ENCODE assay signal across 30 cellular contexts in the genomic region with DNA sequence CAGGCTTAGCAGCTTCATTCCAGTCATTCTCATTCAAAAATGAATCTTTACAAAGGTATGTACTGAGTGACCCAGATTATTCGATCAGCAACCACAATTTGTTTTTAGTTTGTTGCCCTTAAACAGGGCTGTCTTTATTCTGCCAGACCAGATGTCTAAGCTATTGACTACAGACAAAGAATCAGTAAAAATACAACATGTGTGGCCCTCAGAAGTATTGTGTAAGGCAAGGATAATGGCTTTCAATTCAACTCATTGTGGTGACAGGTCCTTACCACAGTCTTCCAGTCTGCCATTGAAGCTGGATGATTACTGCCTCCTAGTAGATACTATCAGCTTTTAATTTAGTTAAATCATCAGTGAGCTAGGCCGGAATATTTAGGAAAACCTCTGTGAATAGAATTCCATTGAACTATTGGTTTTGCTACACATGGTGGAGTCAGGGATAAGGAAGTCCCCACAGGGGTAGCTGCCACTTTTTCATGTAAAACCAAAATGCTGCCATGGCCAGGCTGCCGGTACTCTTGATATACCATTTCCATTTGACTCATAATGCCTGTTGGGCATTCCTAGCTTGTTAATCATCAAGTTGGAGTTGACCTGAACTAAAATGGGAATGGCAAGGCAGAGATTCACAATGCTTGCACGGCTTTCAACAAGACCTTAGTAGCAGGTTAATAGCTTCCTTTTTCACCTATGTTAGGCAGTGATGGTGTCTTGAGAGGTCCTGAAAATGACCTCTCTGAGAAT.
DNase-seq lines count a peak whose midpoint lies in the region; ATAC-seq, FAIRE-seq and TF ChIP-seq lines count a peak whose summit lies in the region.
"Had no signal": no experiment of that assay in that cellular context is flagged by ENCODE, and none has a peak within 500 bp of the region (broad histone marks: within the 10 kb centered on the region; RNA-seq: fewer than 3 reads in every experiment).

No MANE protein-coding gene starts in this region.

- H3K4me3 Mint-ChIP-seq in astrocyte (ENCODE audit: unreplicated experiment) (no peak overlapping the region), WTC11 (no peak overlapping the region)
- H3K4me3 Mint-ChIP-seq: activated CD4-positive, alpha-beta memory T cell treated with anti-CD3 and anti-CD28 coated beads, Interleukin-2, amount 10 ng/mL, durations not matched to agents 7 days and 5 days; activated naive CD4-positive, alpha-beta T cell treated with anti-CD3 and anti-CD28 coated beads, Interleukin-2, amount 10 ng/mL, durations not matched to agents 7 days and 5 days; activated T-helper 17 cell treated with anti-CD3 and anti-CD28 coated beads, Interleukin-2, amount 50 U/mL, for 72 hours; CD8-positive, alpha-beta T cell; neural crest cell had no signal

- no peaks in the 10 kb centered on the region for H3K79me2 ChIP-seq in astrocyte (ENCODE audit: insufficient read depth, low read length)

- no peaks in the 10 kb centered on the region for H3K36me3 ChIP-seq in astrocyte (ENCODE audit: insufficient read depth, low read length)
- H3K36me3 ChIP-seq in psoas muscle (ENCODE audit: insufficient read depth in 1 of 2, low read depth in 1 of 2), result no peaks in the 10 kb centered on the region
- H3K36me3 ChIP-seq: BE2C, gastroesophageal sphincter, pancreas, right atrium auricular region had no signal

- H3K27ac Mint-ChIP-seq in astrocyte (ENCODE audit: unreplicated experiment), result no peak overlapping the region
- H3K27ac Mint-ChIP-seq in WTC11, result no peak overlapping the region
- H3K27ac Mint-ChIP-seq: activated CD4-positive, alpha-beta memory T cell treated with anti-CD3 and anti-CD28 coated beads, Interleukin-2, amount 10 ng/mL, durations not matched to agents 7 days and 5 days; activated naive CD4-positive, alpha-beta T cell treated with anti-CD3 and anti-CD28 coated beads, Interleukin-2, amount 10 ng/mL, durations not matched to agents 7 days and 5 days; activated T-helper 17 cell treated with anti-CD3 and anti-CD28 coated beads, Interleukin-2, amount 50 U/mL, for 72 hours; CD8-positive, alpha-beta T cell had no signal

- H4K20me1 ChIP-seq in astrocyte (ENCODE audit: insufficient read depth, low read length), result no peaks in the 10 kb centered on the region

- CTCF ChIA-PET in WTC11 (lab: Charles Lee), result interaction anchor here (1.6 to 2.6 kb wide), 5 partner anchors 16 to 926 kb away, joined by 5 to 6 read pairs (median 5); no protein-coding TSS in a partner anchor

- ATAC-seq in psoas muscle (peak in 3 of 4 donors; percentile 46 to 65 (median 50)), GM21723 (IDR thresholded peaks at IDR 0.05; ENCODE audit: unreplicated experiment) (no peak), WTC11 (no peak)
- ATAC-seq: activated T-helper 17 cell treated with anti-CD3 and anti-CD28 coated beads, Interleukin-2, amount 50 U/mL, for 72 hours; CD8-positive, alpha-beta T cell; gastroesophageal sphincter; left cardiac atrium; pancreas; SK-N-SH treated with all-trans-retinoic acid at 6 μM for 48 hours; stimulated activated naive CD8-positive, alpha-beta T cell treated with anti-CD3 and anti-CD28 coated beads, Interleukin-15, Interleukin-2, amounts not matched to agents 100 U/mL and 50 U/mL, for 24 hours had no signal

- H2AFZ ChIP-seq in astrocyte (ENCODE audit: low read depth, low read length), result no peak overlapping the region

- H3K36me3 Mint-ChIP-seq in astrocyte (ENCODE audit: low read depth, unreplicated experiment) (no peaks in the 10 kb centered on the region), WTC11 (no peaks in the 10 kb centered on the region)
- H3K36me3 Mint-ChIP-seq: activated naive CD4-positive, alpha-beta T cell treated with anti-CD3 and anti-CD28 coated beads, Interleukin-2, amount 10 ng/mL, durations not matched to agents 7 days and 5 days; CD8-positive, alpha-beta T cell had no signal

- H3K27me3 Mint-ChIP-seq in astrocyte (ENCODE audit: low read depth, unreplicated experiment) (no peaks in the 10 kb centered on the region), WTC11 (ENCODE audit: low read depth) (no peaks in the 10 kb centered on the region; the same call in 1 of the 2 replicates)
- H3K27me3 Mint-ChIP-seq: activated naive CD4-positive, alpha-beta T cell treated with anti-CD3 and anti-CD28 coated beads, Interleukin-2, amount 10 ng/mL, durations not matched to agents 7 days and 5 days had no signal

- no peak overlapping the region for H3K9ac ChIP-seq in astrocyte (ENCODE audit: low read length)

- WGBS in psoas muscle, 3 donors, result 39 to 79% (median 44%) methylated on average over 4 of the region's 4 CpGs

- no peaks in the 10 kb centered on the region for H3K9me3 Mint-ChIP-seq in astrocyte (ENCODE audit: unreplicated experiment)
- no peaks in the 10 kb centered on the region for H3K9me3 Mint-ChIP-seq in WTC11
- H3K9me3 Mint-ChIP-seq: activated CD4-positive, alpha-beta memory T cell treated with anti-CD3 and anti-CD28 coated beads, Interleukin-2, amount 10 ng/mL, durations not matched to agents 7 days and 5 days; activated naive CD4-positive, alpha-beta T cell treated with anti-CD3 and anti-CD28 coated beads, Interleukin-2, amount 10 ng/mL, durations not matched to agents 7 days and 5 days; activated T-helper 17 cell treated with anti-CD3 and anti-CD28 coated beads, Interleukin-2, amount 50 U/mL, for 72 hours; CD8-positive, alpha-beta T cell had no signal

- H3K4me2 ChIP-seq in astrocyte (ENCODE audit: low read length), result peak overlapping the region; percentile 50

- H3K9me3 ChIP-seq in astrocyte (ENCODE audit: insufficient read depth, low read depth, low read length) (no peaks in the 10 kb centered on the region), psoas muscle (no peaks in the 10 kb centered on the region)
- H3K9me3 ChIP-seq: BE2C, gastroesophageal sphincter, pancreas, right atrium auricular region had no signal

- intact Hi-C loops in psoas muscle (cut with DNase I), result no loop called here

- H3K27me3 ChIP-seq in astrocyte (ENCODE audit: insufficient read depth, low read length) (no peaks in the 10 kb centered on the region), psoas muscle (ENCODE audit: insufficient read depth in 3 of 3, low read length in 2 of 3) (no peaks in the 10 kb centered on the region)
- H3K27me3 ChIP-seq: BE2C, right atrium auricular region had no signal

- no peak for FAIRE-seq in astrocyte (lab: Jason Lieb, UNC)
- FAIRE-seq: endothelial cell of umbilical vein, GM12891, pancreas had no signal

- no peak for TF ChIP-seq CTCF in astrocyte (IDR thresholded peaks at IDR 0.05; ENCODE audit: insufficient read depth, low read depth, low read length)
- no peak for TF ChIP-seq CTCF in psoas muscle (IDR thresholded peaks at IDR 0.05)
- TF ChIP-seq CTCF in WTC11 (IDR thresholded peaks at IDR 0.05), result no peak

- peak overlapping the region; percentile 13 for H3K27ac ChIP-seq in astrocyte (ENCODE audit: low read depth, low read length)
- no peak overlapping the region for H3K27ac ChIP-seq in psoas muscle
- H3K27ac ChIP-seq: gastroesophageal sphincter, pancreas, right atrium auricular region had no signal

- POLR2A ChIA-PET in WTC11 (lab: Charles Lee), result interaction anchor here (0.6 kb wide), 1 partner anchor 388 kb away, joined by 7 read pairs; no protein-coding TSS in a partner anchor

- peaks cover 12% of the 10 kb centered on the region for H3K4me1 Mint-ChIP-seq in astrocyte (ENCODE audit: low read depth, unreplicated experiment)
- H3K4me1 Mint-ChIP-seq in WTC11, result peaks cover 32% of the 10 kb centered on the region
- H3K4me1 Mint-ChIP-seq: activated CD4-positive, alpha-beta memory T cell treated with anti-CD3 and anti-CD28 coated beads, Interleukin-2, amount 10 ng/mL, durations not matched to agents 7 days and 5 days; activated naive CD4-positive, alpha-beta T cell treated with anti-CD3 and anti-CD28 coated beads, Interleukin-2, amount 10 ng/mL, durations not matched to agents 7 days and 5 days; activated T-helper 17 cell treated with anti-CD3 and anti-CD28 coated beads, Interleukin-2, amount 50 U/mL, for 72 hours had no signal

- peaks cover 8% of the 10 kb centered on the region for H3K4me1 ChIP-seq in astrocyte (ENCODE audit: insufficient read depth, low read length)
- H3K4me1 ChIP-seq in psoas muscle, result no peaks in the 10 kb centered on the region
- H3K4me1 ChIP-seq: BE2C, gastroesophageal sphincter, pancreas, right atrium auricular region had no signal

- DNase-seq in ELR (ENCODE audit: low read depth) (peak; percentile 37), NCI-H226 (peak; percentile 33), astrocyte (ENCODE audit: low read depth) (peak; percentile 76), psoas muscle (no peak), T-helper 1 cell (no peak), WTC11 (ENCODE audit: low spot score) (no peak), NAMALWA (ENCODE audit: low spot score) (no peak)
- DNase-seq: activated CD4-positive, alpha-beta memory T cell treated with anti-CD3 and anti-CD28 coated beads, Interleukin-2, amount 10 ng/mL, durations not matched to agents 7 days and 5 days; activated CD8-positive, alpha-beta memory T cell treated with anti-CD3 and anti-CD28 coated beads, Interleukin-2, amount 50 U/mL, for 4 hours; activated naive CD4-positive, alpha-beta T cell treated with anti-CD3 and anti-CD28 coated beads, Interleukin-2, amount 10 ng/mL, durations not matched to agents 7 days and 5 days; amniotic stem cell; BE2C; CD8-positive, alpha-beta T cell; DMS 273 treated with DMSO at 0.1 percent for 48 hours; left cardiac atrium; NCI-H1092 treated with DMSO at 0.1 percent for 48 hours; NCI-H1694 treated with DMSO at 0.1 percent for 48 hours; NCI-H510A; pancreas; stimulated activated CD4-positive, alpha-beta T cell treated with anti-CD3 and anti-CD28 coated beads, Interleukin-1b, Interleukin-23, amount 100 ng/mL, for 48 hours; stimulated activated naive CD8-positive, alpha-beta T cell treated with anti-CD3 and anti-CD28 coated beads, Interleukin-15, Interleukin-2, amounts not matched to agents 100 U/mL and 50 U/mL, for 24 hours; T-helper 2 cell had no signal

- H3K4me3 ChIP-seq in astrocyte (ENCODE audit: insufficient read depth, low read depth, low read length) (no peak overlapping the region), psoas muscle (no peak overlapping the region)
- H3K4me3 ChIP-seq: gastroesophageal sphincter, pancreas, right atrium auricular region had no signal

TF ChIP-seq in WTC11, 78 proteins besides CTCF, POLR2A, EP300 and RAD21 (continues in another document):
- TF ChIP-seq, protein P1, sequence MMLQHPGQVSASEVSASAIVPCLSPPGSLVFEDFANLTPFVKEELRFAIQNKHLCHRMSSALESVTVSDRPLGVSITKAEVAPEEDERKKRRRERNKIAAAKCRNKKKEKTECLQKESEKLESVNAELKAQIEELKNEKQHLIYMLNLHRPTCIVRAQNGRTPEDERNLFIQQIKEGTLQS (CRISPR knock-in tag; conservative IDR thresholded peaks at IDR 0.05), result no peak

Comparison
In these comparisons a context has a peak if more than half of its experiments do, and no peak if none do; other contexts are left out.
1. DNase-seq: peak in ELR (single experiment), NCI-H226 (single experiment) and astrocyte (single experiment); none in psoas muscle (0 of 2), T-helper 1 cell (0 of 5), WTC11 (single experiment) and NAMALWA (single experiment).
2. ATAC-seq: peak in psoas muscle (3 of 4); none in GM21723 (single experiment) and WTC11 (single experiment).